Comparison of ENCODE assay signal across 1 cellular context in the genomic region with DNA sequence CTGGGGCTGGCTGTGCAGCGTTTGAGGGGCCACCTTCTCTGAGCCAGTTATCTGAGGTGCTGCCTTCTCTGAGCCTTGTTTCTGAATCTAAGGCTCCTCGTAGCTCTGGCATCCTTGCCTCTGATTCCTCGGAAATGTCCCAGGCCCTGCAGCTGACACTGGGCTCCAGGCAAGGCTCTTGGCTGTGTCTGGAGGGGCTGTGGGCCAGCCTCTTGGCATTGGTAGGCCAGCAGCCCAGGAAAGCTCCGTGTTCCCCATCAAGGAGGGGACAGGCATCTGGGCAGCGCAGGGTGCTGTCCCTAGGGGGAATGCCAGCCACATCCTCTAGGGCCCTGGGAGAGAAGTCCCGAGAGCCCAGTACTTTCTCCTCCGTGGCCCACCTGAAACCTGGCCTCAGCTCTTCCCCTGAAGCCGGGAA.
TF ChIP-seq lines count a peak whose summit lies in the region.

No MANE protein-coding gene starts in this region.

TF ChIP-seq in IMR-90, 13 proteins besides CTCF, POLR2A, EP300 and RAD21 (continued from another document):
- no peak for TF ChIP-seq RFX5 (IDR thresholded peaks at IDR 0.05; ENCODE audit: low read depth, low read length)
- TF ChIP-seq CHD1 (IDR thresholded peaks at IDR 0.05; ENCODE audit: low read depth, low read length) = no peak
TF ChIP-seq in IMR-90: peak in this region for 0.
